19 cellular contexts compared by ENCODE assay signal in genomic region chr16:57313509-57313908, GRCh38. TPM values are rescaled to one million over a fixed set of nuclear protein-coding genes. Genes with fewer than 3 reads are reported as not detected.
A peak's percentile ranks its signal among the peaks of the same experiment; 100 is the strongest.
DNase-seq lines count a peak whose midpoint lies in the region; ATAC-seq, FAIRE-seq and TF ChIP-seq lines count a peak whose summit lies in the region.
"Had no signal": no experiment of that assay in that cellular context is flagged by ENCODE, and none has a peak within 500 bp of the region (broad histone marks: within the 10 kb centered on the region; RNA-seq: fewer than 3 reads in every experiment).

No MANE protein-coding gene starts in this region.

- no peak overlapping the region for H3K9ac ChIP-seq in HepG2 (ENCODE audit: insufficient read depth, low read depth, low read length)

- no peaks in the 10 kb centered on the region for H3K79me2 ChIP-seq in HepG2 (ENCODE audit: insufficient read depth, low read length)

- TF ChIP-seq EP300 in HepG2 (IDR thresholded peaks at IDR 0.05; ENCODE audit: low read depth in 2 of 2, low read length in 2 of 2) (no peak), HepG2 (CRISPR knock-in tag; IDR thresholded peaks at IDR 0.05; ENCODE audit: borderline replicate concordance) (no peak), esophagus muscularis mucosa (IDR thresholded peaks at IDR 0.05) (no peak)

- peaks cover 0 to 10% of the 10 kb centered on the region in 2 experiments; a peak in 2 of 5 replicates for H3K27me3 ChIP-seq in HepG2 (ENCODE audit: control insufficient read depth in 1 of 2, insufficient read depth in 2 of 2, low read length in 2 of 2)
- H3K27me3 ChIP-seq in right lobe of liver = no peaks in the 10 kb centered on the region
- H3K27me3 ChIP-seq in esophagus muscularis mucosa = no peaks in the 10 kb centered on the region
- no peaks in the 10 kb centered on the region for H3K27me3 ChIP-seq in heart right ventricle

- H4K20me1 ChIP-seq in HepG2 (ENCODE audit: insufficient read depth, low read length) = no peaks in the 10 kb centered on the region

- TF ChIP-seq CTCF in HepG2 (CRISPR knock-in tag; IDR thresholded peaks at IDR 0.05) (no peak), right lobe of liver (IDR thresholded peaks at IDR 0.05) (no peak), esophagus muscularis mucosa (IDR thresholded peaks at IDR 0.05) (no peak), heart right ventricle (IDR thresholded peaks at IDR 0.05) (no peak)

- peaks cover 3% of the 10 kb centered on the region for H3K27me3 Mint-ChIP-seq in activated naive CD8-positive, alpha-beta T cell treated with anti-CD3 and anti-CD28 coated beads for 36 hours

- 19% methylated on average over 2 of the region's 2 CpGs for WGBS in HepG2 (ENCODE audit: low lambda C conversion rate)
- WGBS in right lobe of liver (ENCODE audit: insufficient coverage, low coverage, low lambda C conversion rate, missing lambda C conversion rate) = 92% methylated on average over 2 of the region's 2 CpGs
- WGBS in esophagus muscularis mucosa = 84% methylated on average over 2 of the region's 2 CpGs
- 91 to 92% methylated on average over 2 of the region's 2 CpGs for WGBS in heart right ventricle, 2 donors

- peaks cover 17% of the 10 kb centered on the region for H3K4me1 Mint-ChIP-seq in activated naive CD8-positive, alpha-beta T cell treated with anti-CD3 and anti-CD28 coated beads for 36 hours

- no peak overlapping the region for H3K4me2 ChIP-seq in HepG2 (ENCODE audit: low read depth, low read length)

- in situ Hi-C loops in HepG2 (cut with HindIII; ENCODE audit: extremely low pct_ligation_motif_present, low pct_unique_long_range_greater_than_20kb) = no loop called here

- H3K9me3 ChIP-seq in HepG2 (ENCODE audit: low read length) (no peaks in the 10 kb centered on the region), right lobe of liver (no peaks in the 10 kb centered on the region), esophagus muscularis mucosa (no peaks in the 10 kb centered on the region), heart right ventricle (no peaks in the 10 kb centered on the region)

- FAIRE-seq in HepG2 (lab: Jason Lieb, UNC) = no peak

- H3K4me3 Mint-ChIP-seq in activated naive CD8-positive, alpha-beta T cell treated with anti-CD3 and anti-CD28 coated beads for 36 hours = no peak overlapping the region
- H3K4me3 Mint-ChIP-seq: IgD-negative memory B cell had no signal

- intact Hi-C loops in HepG2 (cut with micrococcal nuclease; ENCODE audit: unreplicated experiment) (no loop called here), right lobe of liver (cut with DNase I) (loop anchor here in 1 of 2 donors (5.0 to 10.0 kb wide), 2 partner anchors 94 to 201 kb away; no protein-coding TSS in a partner anchor), esophagus muscularis mucosa (cut with DNase I) (no loop called here), heart right ventricle (cut with DNase I) (no loop called here)

- no peaks in the 10 kb centered on the region for H3K36me3 Mint-ChIP-seq in activated naive CD8-positive, alpha-beta T cell treated with anti-CD3 and anti-CD28 coated beads for 36 hours
- H3K36me3 Mint-ChIP-seq: IgD-negative memory B cell had no signal

- H3K36me3 ChIP-seq in HepG2 (replicated peaks in 1 of 2; ENCODE audit: control insufficient read depth in 1 of 2, insufficient read depth in 2 of 2, low read length in 2 of 2) = no peaks in the 10 kb centered on the region
- no peaks in the 10 kb centered on the region for H3K36me3 ChIP-seq in right lobe of liver
- no peaks in the 10 kb centered on the region for H3K36me3 ChIP-seq in esophagus muscularis mucosa
- H3K36me3 ChIP-seq in heart right ventricle = no peaks in the 10 kb centered on the region

- POLR2A ChIA-PET in HepG2 (lab: Yijun Ruan, JAX) = interaction anchor here (1.2 kb wide), 1 partner anchor 59 kb away, joined by 8 read pairs; the partner anchor contains the start of gene CX3CL1

- H3K4me1 ChIP-seq in HepG2 (ENCODE audit: insufficient read depth, low read length) = peaks cover 22% of the 10 kb centered on the region
- H3K4me1 ChIP-seq in right lobe of liver = peaks cover 0 to 7% (median 0%) of the 10 kb centered on the region in 4 donors
- H3K4me1 ChIP-seq in esophagus muscularis mucosa = peaks cover 26 to 44% (median 42%) of the 10 kb centered on the region in 4 donors
- H3K4me1 ChIP-seq in heart right ventricle = peaks cover 0 to 60% (median 44%) of the 10 kb centered on the region in 9 donors

- no peaks in the 10 kb centered on the region for H3K9me3 Mint-ChIP-seq in activated naive CD8-positive, alpha-beta T cell treated with anti-CD3 and anti-CD28 coated beads for 36 hours
- H3K9me3 Mint-ChIP-seq: IgD-negative memory B cell had no signal

- H3K27ac ChIP-seq in HepG2 (ENCODE audit: extremely low read length, insufficient read depth, low read length) (no peak overlapping the region), right lobe of liver (no peak overlapping the region), esophagus muscularis mucosa (replicated peaks in 1 of 4) (no peak overlapping the region), heart right ventricle (peak overlapping the region in 1 of 10 donors; percentile 58)

- no peak for ATAC-seq in HepG2
- ATAC-seq in right lobe of liver = no peak
- no peak for ATAC-seq in HG02623 (IDR thresholded peaks at IDR 0.05; ENCODE audit: unreplicated experiment)
- no peak for ATAC-seq in heart right ventricle

- DNase-seq in HepG2 (ENCODE audit: low spot score) = no peak
- DNase-seq in right lobe of liver = no peak
- DNase-seq in activated naive CD8-positive, alpha-beta T cell treated with anti-CD3 and anti-CD28 coated beads for 36 hours = no peak
- DNase-seq in esophagus muscularis mucosa (ENCODE audit: extremely low spot score) = peak; percentile 86
- no peak for DNase-seq in SIG-M5 treated with dmso at 0.1 percent for 504 hours (lab: John Stamatoyannopoulos, UW; ENCODE audit: unreplicated experiment)
- no peak for DNase-seq in heart right ventricle
- no peak for DNase-seq in NCI-H187 treated with DMSO at 0.1 percent for 48 hours (lab: John Stamatoyannopoulos, UW)
- DNase-seq: AML-193, DMS79 treated with DMSO at 0.1 percent for 48 hours, GDM1, H7, NCI-H1417 treated with DMSO at 0.1 percent for 48 hours, NCI-H2029 treated with DMSO at 0.1 percent for 48 hours, NCI-H524, SIG-M5 had no signal

- no TSS peak for BruUV-seq in HepG2 (replicated peaks; lab: Mats Ljungman, UMichigan)

- no peak for TF ChIP-seq RAD21 in HepG2 (CRISPR knock-in tag; IDR thresholded peaks at IDR 0.05)

- H3K27ac Mint-ChIP-seq in activated naive CD8-positive, alpha-beta T cell treated with anti-CD3 and anti-CD28 coated beads for 36 hours = peak overlapping the region; percentile 9
- H3K27ac Mint-ChIP-seq: IgD-negative memory B cell had no signal

- CTCF ChIA-PET in HepG2 (lab: Yijun Ruan, JAX; ENCODE audit: low intra/inter-chr PET ratio, low total read pairs) = no interaction called here

- H3K4me3 ChIP-seq in HepG2 (replicated peaks in 1 of 3; ENCODE audit: insufficient read depth in 1 of 3, low read depth in 2 of 3, low read length in 3 of 3) (no peak overlapping the region), right lobe of liver (no peak overlapping the region), esophagus muscularis mucosa (no peak overlapping the region), heart right ventricle (no peak overlapping the region)

- H2AFZ ChIP-seq in HepG2 (ENCODE audit: low read length) = no peak overlapping the region

- TF ChIP-seq POLR2A in HepG2 (IDR thresholded peaks at IDR 0.05; ENCODE audit: insufficient read depth in 1 of 2, low read depth in 2 of 2, low read length in 2 of 2) (no peak), right lobe of liver (IDR thresholded peaks at IDR 0.05) (no peak), esophagus muscularis mucosa (IDR thresholded peaks at IDR 0.05; ENCODE audit: low read depth) (no peak)

RNA-seq across cellular contexts. Expression of gene PLLP, which starts 29.0 kb away (rescaled TPM):
- total RNA-seq in HepG2 (2016; rRNA removed; fragmentation: Illumina TruSeq; extraction: Trizol) (39.5 and 60.6 TPM in 2 replicates), right lobe of liver (1 to 10 TPM; 2.1 to 7.4 (median 3.8) TPM), esophagus muscularis mucosa (10 to 100 TPM in 1 of 4 donors, 1 to 10 TPM in 3; 3.6 to 10.7 (median 6.4) TPM), heart right ventricle (1 to 10 TPM; 1.7 to 4.0 (median 2.2) TPM)
- 31.6 and 42.4 TPM in 2 replicates for total RNA-seq in HepG2 (2016; cell fraction: cytosol; rRNA removed; fragmentation: Illumina TruSeq; extraction: Trizol; ENCODE audit: low read depth)
- total RNA-seq in HepG2 (2016; cell fraction: insoluble cytoplasmic fraction; rRNA removed; fragmentation: Illumina TruSeq; extraction: Trizol) = 36.8 and 62.7 TPM in 2 replicates
- total RNA-seq in HepG2 (2016; cell fraction: membrane; rRNA removed; fragmentation: Illumina TruSeq; extraction: Trizol) = 53.7 and 65.8 TPM in 2 replicates
- 44.1 and 48.9 TPM in 2 replicates for total RNA-seq in HepG2 (2016; cell fraction: nucleus; rRNA removed; fragmentation: Illumina TruSeq; extraction: Trizol)
- polyA plus RNA-seq in HepG2 (2011; rRNA removed) (127 and 160 TPM in 2 replicates), heart right ventricle (10 to 100 TPM in 1 of 2 donors, 1 to 10 TPM in 1; 7.0 to 10.6 TPM)
- polyA plus RNA-seq in HepG2 (2011; cell fraction: cytosol; rRNA removed) = 145 and 183 TPM in 2 replicates
- 77.5 and 88.9 TPM in 2 replicates for polyA plus RNA-seq in HepG2 (2011; cell fraction: nucleus; rRNA removed)
- polyA plus RNA-seq in HepG2 (2012) = 40.5 and 51.4 TPM in 2 replicates
- 35.9 and 51.7 TPM in 2 replicates for polyA plus RNA-seq in HepG2 (2016; cell fraction: cytosol; fragmentation: Illumina TruSeq; extraction: Trizol; ENCODE audit: low read depth)
- polyA plus RNA-seq in HepG2 (2016; cell fraction: insoluble cytoplasmic fraction; fragmentation: Illumina TruSeq; extraction: Trizol; ENCODE audit: low read depth) = 47.5 and 48.8 TPM in 2 replicates
- 56.6 and 67.1 TPM in 2 replicates for polyA plus RNA-seq in HepG2 (2016; cell fraction: membrane; fragmentation: Illumina TruSeq; extraction: Trizol; ENCODE audit: low read depth)
- polyA plus RNA-seq in HepG2 (2016; cell fraction: nucleus; fragmentation: Illumina TruSeq; extraction: Trizol; ENCODE audit: insufficient read depth, low read depth) = 83.7 and 88.2 TPM in 2 replicates
- polyA minus RNA-seq in HepG2 (2011; rRNA and poly(A)+ RNA removed; ENCODE audit: low replicate concordance) = 159 and 370 TPM in 2 replicates
- 54.5 and 69.4 TPM in 2 replicates for polyA minus RNA-seq in HepG2 (2011; cell fraction: cytosol; rRNA and poly(A)+ RNA removed)
- polyA minus RNA-seq in HepG2 (2011; cell fraction: nucleus; rRNA and poly(A)+ RNA removed) = 23.7 and 30.3 TPM in 2 replicates
- under 1 TPM; 0.34 to 0.54 TPM for total RNA-seq in activated naive CD8-positive, alpha-beta T cell treated with anti-CD3 and anti-CD28 coated beads for 36 hours

RNA-seq across cellular contexts. Expression of gene CCL22, which starts 45.1 kb away (rescaled TPM):
- 0.06 TPM in 1 of 2 replicates, not detected in the other for total RNA-seq in HepG2 (2016; rRNA removed; fragmentation: Illumina TruSeq; extraction: Trizol)
- not detected in 2 replicates for total RNA-seq in HepG2 (2016; cell fraction: cytosol; rRNA removed; fragmentation: Illumina TruSeq; extraction: Trizol; ENCODE audit: low read depth)
- 0.06 and 0.09 TPM in 2 replicates for total RNA-seq in HepG2 (2016; cell fraction: insoluble cytoplasmic fraction; rRNA removed; fragmentation: Illumina TruSeq; extraction: Trizol)
- not detected in 2 replicates for total RNA-seq in HepG2 (2016; cell fraction: membrane; rRNA removed; fragmentation: Illumina TruSeq; extraction: Trizol)
- 0.16 TPM in 1 of 2 replicates, not detected in the other for total RNA-seq in HepG2 (2016; cell fraction: nucleus; rRNA removed; fragmentation: Illumina TruSeq; extraction: Trizol)
- polyA plus RNA-seq in HepG2 (2011; rRNA removed) = 0.04 TPM in 1 of 2 replicates, not detected in the other
- polyA plus RNA-seq in HepG2 (2011; cell fraction: cytosol; rRNA removed) = 0.01 and 0.04 TPM in 2 replicates
- polyA plus RNA-seq in HepG2 (2011; cell fraction: nucleus; rRNA removed) = 0.03 TPM in 1 of 2 replicates, not detected in the other
- polyA plus RNA-seq in HepG2 (2012) = 0.04 TPM in 1 of 2 replicates, not detected in the other
- 0.05 TPM in 1 of 2 replicates, not detected in the other for polyA plus RNA-seq in HepG2 (2016; cell fraction: cytosol; fragmentation: Illumina TruSeq; extraction: Trizol; ENCODE audit: low read depth)
- polyA plus RNA-seq in HepG2 (2016; cell fraction: insoluble cytoplasmic fraction; fragmentation: Illumina TruSeq; extraction: Trizol; ENCODE audit: low read depth) = 0.17 TPM in 1 of 2 replicates, not detected in the other
- 0.06 TPM in 1 of 2 replicates, not detected in the other for polyA plus RNA-seq in HepG2 (2016; cell fraction: membrane; fragmentation: Illumina TruSeq; extraction: Trizol; ENCODE audit: low read depth)
- 0.25 TPM in 1 of 2 replicates, not detected in the other for polyA plus RNA-seq in HepG2 (2016; cell fraction: nucleus; fragmentation: Illumina TruSeq; extraction: Trizol; ENCODE audit: insufficient read depth, low read depth)
- 0.07 TPM in 1 of 2 replicates, not detected in the other for polyA minus RNA-seq in HepG2 (2011; rRNA and poly(A)+ RNA removed; ENCODE audit: low replicate concordance)
- polyA minus RNA-seq in HepG2 (2011; cell fraction: cytosol; rRNA and poly(A)+ RNA removed) = not detected in 2 replicates
- polyA minus RNA-seq in HepG2 (2011; cell fraction: nucleus; rRNA and poly(A)+ RNA removed) = not detected in 2 replicates
- under 1 TPM in 2 of 6 experiments, not detected in 4; 0.12 to 0.16 TPM for total RNA-seq in right lobe of liver
- 10 to 100 TPM; 12.4 to 12.7 TPM for total RNA-seq in activated naive CD8-positive, alpha-beta T cell treated with anti-CD3 and anti-CD28 coated beads for 36 hours
- total RNA-seq in esophagus muscularis mucosa = not detected
- under 1 TPM in 1 of 10 donors, not detected in 9; 0.60 TPM for total RNA-seq in heart right ventricle
- polyA plus RNA-seq in heart right ventricle = under 1 TPM in 1 of 2 donors, not detected in 1; 0.07 TPM
- total RNA-seq: A673, H7, RPMI7951 had no signal

RNA-seq across cellular contexts. Expression of gene CX3CL1, which starts 58.8 kb away (rescaled TPM):
- total RNA-seq in HepG2 (2016; rRNA removed; fragmentation: Illumina TruSeq; extraction: Trizol) (23.4 and 57.3 TPM in 2 replicates), right lobe of liver (10 to 100 TPM in 3 of 6 experiments, 1 to 10 TPM in 3; 3.3 to 20.5 (median 9.8) TPM), esophagus muscularis mucosa (10 to 100 TPM; 26.8 to 40.4 (median 29.9) TPM), heart right ventricle (10 to 100 TPM in 9 of 10 donors, 1 to 10 TPM in 1; 7.8 to 46.3 (median 14.5) TPM)
- total RNA-seq in HepG2 (2016; cell fraction: cytosol; rRNA removed; fragmentation: Illumina TruSeq; extraction: Trizol; ENCODE audit: low read depth) = 7.3 and 8.2 TPM in 2 replicates
- 21.6 and 59.9 TPM in 2 replicates for total RNA-seq in HepG2 (2016; cell fraction: insoluble cytoplasmic fraction; rRNA removed; fragmentation: Illumina TruSeq; extraction: Trizol)
- total RNA-seq in HepG2 (2016; cell fraction: membrane; rRNA removed; fragmentation: Illumina TruSeq; extraction: Trizol) = 22.2 and 22.7 TPM in 2 replicates
- total RNA-seq in HepG2 (2016; cell fraction: nucleus; rRNA removed; fragmentation: Illumina TruSeq; extraction: Trizol) = 62.3 and 70.4 TPM in 2 replicates
- polyA plus RNA-seq in HepG2 (2011; rRNA removed) (60.8 and 96.8 TPM in 2 replicates), heart right ventricle (10 to 100 TPM; 15.1 to 19.0 TPM)
- polyA plus RNA-seq in HepG2 (2011; cell fraction: cytosol; rRNA removed) = 56.4 and 56.5 TPM in 2 replicates
- polyA plus RNA-seq in HepG2 (2011; cell fraction: nucleus; rRNA removed) = 79.9 and 86.1 TPM in 2 replicates
- polyA plus RNA-seq in HepG2 (2012) = 41.7 and 72.2 TPM in 2 replicates
- polyA plus RNA-seq in HepG2 (2016; cell fraction: cytosol; fragmentation: Illumina TruSeq; extraction: Trizol; ENCODE audit: low read depth) = 7.2 and 7.4 TPM in 2 replicates
- 27.9 and 36.9 TPM in 2 replicates for polyA plus RNA-seq in HepG2 (2016; cell fraction: insoluble cytoplasmic fraction; fragmentation: Illumina TruSeq; extraction: Trizol; ENCODE audit: low read depth)
- 15.0 and 15.2 TPM in 2 replicates for polyA plus RNA-seq in HepG2 (2016; cell fraction: membrane; fragmentation: Illumina TruSeq; extraction: Trizol; ENCODE audit: low read depth)
- polyA plus RNA-seq in HepG2 (2016; cell fraction: nucleus; fragmentation: Illumina TruSeq; extraction: Trizol; ENCODE audit: insufficient read depth, low read depth) = 134 and 147 TPM in 2 replicates
- polyA minus RNA-seq in HepG2 (2011; rRNA and poly(A)+ RNA removed; ENCODE audit: low replicate concordance) = 0.19 and 92.7 TPM in 2 replicates
- polyA minus RNA-seq in HepG2 (2011; cell fraction: cytosol; rRNA and poly(A)+ RNA removed) = 36.8 and 44.2 TPM in 2 replicates
- polyA minus RNA-seq in HepG2 (2011; cell fraction: nucleus; rRNA and poly(A)+ RNA removed) = 38.0 and 38.2 TPM in 2 replicates
- total RNA-seq in activated naive CD8-positive, alpha-beta T cell treated with anti-CD3 and anti-CD28 coated beads for 36 hours = under 1 TPM in 1 of 2 experiments, not detected in 1; 0.14 TPM
- total RNA-seq: A673 had no signal
- polyA plus RNA-seq: IgD-negative memory B cell had no signal

Comparison
In these comparisons a context has a peak if more than half of its experiments do, and no peak if none do; other contexts are left out.
1. RNA of gene CCL22, which starts 45.1 kb away (total RNA-seq): 12.4 to 12.7 TPM in activated naive CD8-positive, alpha-beta T cell treated with anti-CD3 and anti-CD28 coated beads for 36 hours; 0.12 to 0.16 TPM in right lobe of liver, 0.60 TPM in heart right ventricle, 0.06 to 0.16 TPM in HepG2 and not detected in esophagus muscularis mucosa; every median in the first group is over 4 times any median in the second.